ENCODE assay signal across 14 cellular contexts in the genomic region with DNA sequence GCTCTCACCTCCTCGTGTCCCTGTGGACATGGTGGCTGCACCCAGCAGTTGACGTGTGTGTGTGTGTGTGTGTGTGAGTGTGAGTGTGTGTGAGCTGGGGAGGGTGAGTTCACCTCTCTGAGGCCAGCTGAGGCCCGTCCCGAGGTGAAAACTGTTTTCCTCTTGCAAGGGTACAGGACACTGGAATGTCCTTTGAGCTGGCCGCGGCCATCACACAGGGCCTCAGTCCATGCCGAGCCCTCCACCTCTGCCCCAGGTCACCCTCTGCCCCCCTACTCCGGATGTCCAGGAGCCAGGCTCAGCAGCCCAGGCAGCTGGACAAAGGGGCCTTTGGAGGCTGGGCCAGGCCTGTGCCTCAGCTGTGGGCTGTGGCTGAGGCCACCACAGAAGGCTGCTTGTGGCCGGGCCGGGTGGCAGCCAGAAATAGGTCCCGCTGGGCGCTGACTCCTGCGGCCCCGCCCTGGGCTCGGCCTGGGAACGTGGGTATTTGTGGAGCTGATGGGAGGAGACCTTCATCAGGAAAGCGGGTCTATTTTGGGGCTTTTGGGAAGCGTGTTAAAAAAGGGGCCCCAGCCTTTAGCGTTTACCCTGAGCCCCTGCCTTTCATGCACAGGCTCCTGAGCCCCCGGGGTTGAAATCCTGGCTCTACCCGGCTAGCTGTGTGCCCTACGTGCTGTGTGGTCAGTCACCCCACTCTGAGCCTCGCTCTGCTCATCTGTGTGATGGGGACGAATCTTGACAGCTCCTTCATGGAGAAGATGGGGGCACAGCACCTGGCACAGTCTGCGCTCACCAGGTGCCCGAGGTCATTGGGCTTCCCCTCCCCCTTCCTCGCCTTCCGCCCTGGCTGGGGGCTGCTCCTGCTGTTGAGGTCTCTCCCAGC.
DNase-seq lines count a peak whose midpoint lies in the region; ATAC-seq, FAIRE-seq and TF ChIP-seq lines count a peak whose summit lies in the region.
"Had no signal": no experiment of that assay in that cellular context is flagged by ENCODE, and none has a peak within 500 bp of the region (broad histone marks: within the 10 kb centered on the region; RNA-seq: fewer than 3 reads in every experiment).

No MANE protein-coding gene starts in this region.

- H3K27ac Mint-ChIP-seq in astrocyte (ENCODE audit: unreplicated experiment), result no peak overlapping the region
- H3K27ac Mint-ChIP-seq: activated CD8-positive, alpha-beta T cell treated with anti-CD3 and anti-CD28 coated beads for 36 hours; CD8-positive, alpha-beta T cell had no signal

- no peaks in the 10 kb centered on the region for H3K79me2 ChIP-seq in astrocyte (ENCODE audit: insufficient read depth, low read length)

- no peaks in the 10 kb centered on the region for H3K36me3 Mint-ChIP-seq in astrocyte (ENCODE audit: low read depth, unreplicated experiment)
- H3K36me3 Mint-ChIP-seq: CD8-positive, alpha-beta T cell had no signal

- H3K4me2 ChIP-seq in astrocyte (ENCODE audit: low read length), result no peak overlapping the region

- intact Hi-C loops in left cardiac atrium (cut with DNase I) (loop anchor here in 1 of 2 donors (10.0 kb wide), 1 partner anchor 78 kb away; the partner anchor contains the start of gene IER5L), upper lobe of right lung (cut with DNase I) (no loop called here)

- TF ChIP-seq CTCF in astrocyte (IDR thresholded peaks at IDR 0.05; ENCODE audit: insufficient read depth, low read depth, low read length), result no peak
- no peak for TF ChIP-seq CTCF in upper lobe of right lung (IDR thresholded peaks at IDR 0.05)

- peaks cover 3% of the 10 kb centered on the region for H3K9me3 Mint-ChIP-seq in astrocyte (ENCODE audit: unreplicated experiment)
- H3K9me3 Mint-ChIP-seq: activated CD8-positive, alpha-beta T cell treated with anti-CD3 and anti-CD28 coated beads for 36 hours; CD8-positive, alpha-beta T cell had no signal

- H3K27me3 Mint-ChIP-seq in astrocyte (ENCODE audit: low read depth, unreplicated experiment), result peaks cover 28% of the 10 kb centered on the region
- H3K27me3 Mint-ChIP-seq: activated CD8-positive, alpha-beta T cell treated with anti-CD3 and anti-CD28 coated beads for 36 hours had no signal

- H3K4me1 ChIP-seq in astrocyte (ENCODE audit: insufficient read depth, low read length), result peaks cover 4% of the 10 kb centered on the region
- H3K4me1 ChIP-seq in upper lobe of right lung, result peaks cover 2% of the 10 kb centered on the region
- H3K4me1 ChIP-seq in effector memory CD4-positive, alpha-beta T cell (ENCODE audit: control insufficient read depth, insufficient read depth, low read length, poor library complexity, severe bottlenecking), result no peaks in the 10 kb centered on the region
- H3K4me1 ChIP-seq: HAP-1 had no signal

- no peak for FAIRE-seq in astrocyte (lab: Jason Lieb, UNC)

- H3K27ac ChIP-seq in astrocyte (ENCODE audit: low read depth, low read length), result no peak overlapping the region
- H3K27ac ChIP-seq in upper lobe of right lung, result no peak overlapping the region
- no peak overlapping the region for H3K27ac ChIP-seq in effector memory CD4-positive, alpha-beta T cell (ENCODE audit: insufficient read depth, low read length, poor library complexity, severe bottlenecking)

- H3K4me3 ChIP-seq in astrocyte (ENCODE audit: insufficient read depth, low read depth, low read length), result no peak overlapping the region
- no peak overlapping the region for H3K4me3 ChIP-seq in upper lobe of right lung
- H3K4me3 ChIP-seq in effector memory CD4-positive, alpha-beta T cell (ENCODE audit: insufficient read depth, low read depth, low read length, poor library complexity, severe bottlenecking), result no peak overlapping the region
- H3K4me3 ChIP-seq: HAP-1, mucosa of descending colon had no signal

- H3K9me3 ChIP-seq in astrocyte (ENCODE audit: insufficient read depth, low read depth, low read length) (no peaks in the 10 kb centered on the region), upper lobe of right lung (no peaks in the 10 kb centered on the region)
- H3K9me3 ChIP-seq in effector memory CD4-positive, alpha-beta T cell (ENCODE audit: control insufficient read depth, low read length), result no peaks in the 10 kb centered on the region
- H3K9me3 ChIP-seq: mucosa of descending colon had no signal

- ATAC-seq in left cardiac atrium (peak in 1 of 2 donors; percentile 37), upper lobe of right lung (peak; percentile 17), GM19328 (IDR thresholded peaks at IDR 0.05; ENCODE audit: unreplicated experiment) (no peak), HG03159 (IDR thresholded peaks at IDR 0.05; ENCODE audit: unreplicated experiment) (no peak)
- ATAC-seq: activated CD8-positive, alpha-beta T cell treated with anti-CD3 and anti-CD28 coated beads for 36 hours; CD8-positive, alpha-beta T cell; esophagus mucosa; mucosa of descending colon had no signal

- H2AFZ ChIP-seq in astrocyte (ENCODE audit: low read depth, low read length), result peak overlapping the region; percentile 46

- peaks cover 1% of the 10 kb centered on the region for H3K4me1 Mint-ChIP-seq in astrocyte (ENCODE audit: low read depth, unreplicated experiment)

- no peaks in the 10 kb centered on the region for H4K20me1 ChIP-seq in astrocyte (ENCODE audit: insufficient read depth, low read length)

- no peaks in the 10 kb centered on the region for H3K27me3 ChIP-seq in astrocyte (ENCODE audit: insufficient read depth, low read length)
- peaks cover 5% of the 10 kb centered on the region for H3K27me3 ChIP-seq in upper lobe of right lung
- no peaks in the 10 kb centered on the region for H3K27me3 ChIP-seq in effector memory CD4-positive, alpha-beta T cell (replicated peaks; ENCODE audit: control insufficient read depth, insufficient read depth, low read length, poor library complexity, severe bottlenecking)

- DNase-seq in astrocyte (ENCODE audit: low read depth) (no peak), left cardiac atrium (peak; percentile 31), nucleus accumbens (lab: John Stamatoyannopoulos, UW) (peak in 51 of 56 donors; percentile 10 to 80 (median 48)), upper lobe of right lung (peak; percentile 60)
- DNase-seq in effector memory CD4-positive, alpha-beta T cell, result no peak
- DNase-seq: activated CD8-positive, alpha-beta T cell treated with anti-CD3 and anti-CD28 coated beads for 36 hours; CD8-positive, alpha-beta T cell; NCI-H1417; NCI-H526 had no signal

- no peak overlapping the region for H3K4me3 Mint-ChIP-seq in astrocyte (ENCODE audit: unreplicated experiment)
- H3K4me3 Mint-ChIP-seq: activated CD8-positive, alpha-beta T cell treated with anti-CD3 and anti-CD28 coated beads for 36 hours; CD8-positive, alpha-beta T cell had no signal

- no peak overlapping the region for H3K9ac ChIP-seq in astrocyte (ENCODE audit: low read length)

- H3K36me3 ChIP-seq in astrocyte (ENCODE audit: insufficient read depth, low read length) (no peaks in the 10 kb centered on the region), upper lobe of right lung (no peaks in the 10 kb centered on the region)
- H3K36me3 ChIP-seq in effector memory CD4-positive, alpha-beta T cell (ENCODE audit: control insufficient read depth, insufficient read depth, low read length), result no peaks in the 10 kb centered on the region
- H3K36me3 ChIP-seq: HAP-1 had no signal

Comparison
In these comparisons a context has a peak if more than half of its experiments do, and no peak if none do; other contexts are left out.
1. DNase-seq: peak in left cardiac atrium (single experiment), nucleus accumbens (51 of 56) and upper lobe of right lung (single experiment); none in astrocyte (single experiment) and effector memory CD4-positive, alpha-beta T cell (0 of 3).